In genomic region chr9:74570879-74571512, GRCh38 we compare ENCODE assay signal across 9 cellular contexts.
A peak's percentile ranks its signal among the peaks of the same experiment; 100 is the strongest.
DNase-seq lines count a peak whose midpoint lies in the region; ATAC-seq and TF ChIP-seq lines count a peak whose summit lies in the region.
"Had no signal": no experiment of that assay in that cellular context is flagged by ENCODE, and none has a peak within 500 bp of the region (broad histone marks: within the 10 kb centered on the region; RNA-seq: fewer than 3 reads in every experiment).

No MANE protein-coding gene starts in this region.

- DNase-seq in RWPE1 (ENCODE audit: low spot score) (peak; percentile 42), fibroblast of gingiva (ENCODE audit: low read depth) (peak; percentile 7), renal cortical epithelial cell (ENCODE audit: low read depth) (peak; percentile 16), NCI-H128 (lab: John Stamatoyannopoulos, UW; ENCODE audit: unreplicated experiment) (no peak)

- TF ChIP-seq CTCF in RWPE1 (conservative IDR thresholded peaks at IDR 0.05; ENCODE audit: low read depth), result peak; percentile 69

- H3K27ac ChIP-seq in BLaER1, result no peak overlapping the region
- H3K27ac ChIP-seq in RWPE1, result no peak overlapping the region

- no peaks in the 10 kb centered on the region for H3K9me3 ChIP-seq in BLaER1

- H3K36me3 ChIP-seq in BLaER1, result peaks cover 26% of the 10 kb centered on the region

- POLR2A ChIA-PET in RWPE1 (lab: Yijun Ruan, JAX; ENCODE audit: low non-redundant PET), result no interaction called here

- H3K9ac ChIP-seq in BLaER1, result no peak overlapping the region

- H3K27me3 ChIP-seq in BLaER1, result no peaks in the 10 kb centered on the region

- 0 out of 2 replicates have a peak overlapping the region, but pooled peaks have one; percentile 30 for H3K4me2 ChIP-seq in BLaER1

- ATAC-seq in GM18505 (IDR thresholded peaks at IDR 0.05; ENCODE audit: unreplicated experiment) (peak; percentile 78), HG03159 (IDR thresholded peaks at IDR 0.05; ENCODE audit: unreplicated experiment) (peak; percentile 81), HG03097 (IDR thresholded peaks at IDR 0.05; ENCODE audit: low FRiP score, unreplicated experiment) (no peak)
- ATAC-seq: naive thymus-derived CD8-positive, alpha-beta T cell had no signal

- CTCF ChIA-PET in RWPE1 (lab: Yijun Ruan, JAX), result no interaction called here

- TF ChIP-seq POLR2A in GM18505 (IDR thresholded peaks at IDR 0.05; ENCODE audit: borderline replicate concordance, extremely low read depth, insufficient read depth, insufficient read length), result no peak

- H4K20me1 ChIP-seq in BLaER1, result peaks cover 38% of the 10 kb centered on the region

- no peak overlapping the region for H3K4me3 ChIP-seq in BLaER1

- peaks cover 64% of the 10 kb centered on the region for H3K4me1 ChIP-seq in BLaER1
